ENCODE assay signal across 10 cellular contexts in the genomic region with DNA sequence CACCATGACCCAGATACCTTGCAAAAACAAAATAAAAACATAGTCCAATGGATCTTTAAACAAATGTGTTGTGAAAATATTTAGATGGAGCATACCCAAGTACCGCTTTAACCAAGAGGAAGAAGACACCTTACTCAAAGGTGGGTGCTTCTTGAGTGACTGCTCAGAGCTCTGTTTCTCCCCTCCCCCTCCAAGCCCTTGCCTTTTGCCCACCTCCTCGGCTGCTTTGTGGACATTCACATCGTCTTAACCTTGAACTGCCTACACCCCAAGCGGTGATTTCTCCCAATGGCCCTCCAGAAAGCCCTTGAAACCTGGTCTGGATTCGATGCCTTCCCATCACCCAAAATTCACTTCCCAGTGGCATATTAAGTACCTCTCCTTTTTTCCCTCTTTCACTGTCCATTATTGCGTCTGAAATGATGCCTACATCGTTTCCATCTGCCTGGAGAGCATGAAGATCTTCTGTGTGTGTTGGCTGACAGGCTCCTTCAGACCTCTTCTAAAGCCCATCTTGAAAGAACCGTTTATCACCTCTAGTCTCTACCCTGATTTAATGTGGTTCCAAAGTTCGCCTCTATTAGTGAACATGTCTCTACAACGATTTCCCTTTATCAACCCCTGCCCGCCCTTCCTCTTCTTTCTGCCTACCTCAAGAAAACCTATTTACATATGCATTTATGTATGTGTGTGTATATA. TPM values are rescaled to one million over a fixed set of nuclear protein-coding genes. Genes with fewer than 3 reads are reported as not detected.
DNase-seq lines count a peak whose midpoint lies in the region; ATAC-seq and TF ChIP-seq lines count a peak whose summit lies in the region.
"Had no signal": no experiment of that assay in that cellular context is flagged by ENCODE, and none has a peak within 500 bp of the region (broad histone marks: within the 10 kb centered on the region; RNA-seq: fewer than 3 reads in every experiment).

No MANE protein-coding gene starts in this region.

- DNase-seq in cardiac muscle cell (ENCODE audit: low read depth in 1 of 2, low spot score in 1 of 2): no peak
- DNase-seq in left cardiac atrium: no peak
- DNase-seq in ascending aorta (ENCODE audit: low spot score in 2 of 2): no peak
- no peak for DNase-seq in upper lobe of left lung
- no peak for DNase-seq in Ammon's horn (ENCODE audit: low spot score)
- DNase-seq: stimulated activated CD4-positive, alpha-beta T cell treated with anti-CD3 and anti-CD28 coated beads, Interleukin-12 subunit alpha, Interleukin-12 subunit beta, amount 100 ng/mL, for 4 hours had no signal

- H3K4me3 ChIP-seq in cardiac muscle cell (peak overlapping the region; percentile 94), ascending aorta (peak overlapping the region; percentile 15 to 79), mononuclear cell (ENCODE audit: low read length) (peak overlapping the region; percentile 74), upper lobe of left lung (peak overlapping the region in 3 of 4 donors; percentile 49 to 67 (median 61))

- TF ChIP-seq CTCF in cardiac muscle cell (IDR thresholded peaks at IDR 0.05; ENCODE audit: low read depth, low read length) (no peak), ascending aorta (IDR thresholded peaks at IDR 0.05) (no peak), upper lobe of left lung (IDR thresholded peaks at IDR 0.05) (no peak)

- TF ChIP-seq EP300 in upper lobe of left lung (IDR thresholded peaks at IDR 0.05): no peak

- H3K27me3 ChIP-seq in cardiac muscle cell (no peaks in the 10 kb centered on the region), ascending aorta (no peaks in the 10 kb centered on the region), mononuclear cell (ENCODE audit: insufficient read depth, low read length) (no peaks in the 10 kb centered on the region), upper lobe of left lung (peaks cover 0 to 7% (median 0%) of the 10 kb centered on the region in 4 donors)

- intact Hi-C loops in left cardiac atrium (cut with DNase I): loop anchor here in 1 of 2 donors (5.0 kb wide), 3 partner anchors 49 to 106 kb away; no protein-coding TSS in a partner anchor
- intact Hi-C loops in ascending aorta (cut with DNase I): no loop called here

- H3K27ac ChIP-seq in cardiac muscle cell (no peak overlapping the region), ascending aorta (no peak overlapping the region), upper lobe of left lung (peak overlapping the region in 3 of 4 donors; percentile 39 to 77 (median 50))
- H3K27ac ChIP-seq: epithelial cell of prostate had no signal

- H3K9me3 ChIP-seq in cardiac muscle cell (ENCODE audit: low read depth) (no peaks in the 10 kb centered on the region), ascending aorta (no peaks in the 10 kb centered on the region), mononuclear cell (ENCODE audit: low read depth, low read length) (no peaks in the 10 kb centered on the region), upper lobe of left lung (no peaks in the 10 kb centered on the region)

- H3K4me1 ChIP-seq in cardiac muscle cell (ENCODE audit: low read depth): peaks cover 12% of the 10 kb centered on the region
- H3K4me1 ChIP-seq in ascending aorta: no peaks in the 10 kb centered on the region
- peaks cover 55% of the 10 kb centered on the region for H3K4me1 ChIP-seq in mononuclear cell (ENCODE audit: insufficient read depth, low read length)
- H3K4me1 ChIP-seq in upper lobe of left lung: peaks cover 4 to 31% (median 20%) of the 10 kb centered on the region in 4 donors

- ATAC-seq in left cardiac atrium (no peak), upper lobe of left lung (ENCODE audit: low FRiP score in 2 of 2) (no peak), GM18505 (IDR thresholded peaks at IDR 0.05; ENCODE audit: unreplicated experiment) (no peak), GM19395 (IDR thresholded peaks at IDR 0.05; ENCODE audit: unreplicated experiment) (no peak)

- 51% methylated on average over 11 of the region's 11 CpGs for whole genome bisulfite sequencing in upper lobe of left lung, 2 donors

- no peak for TF ChIP-seq POLR2A in upper lobe of left lung (IDR thresholded peaks at IDR 0.05)
- no peak for TF ChIP-seq POLR2A in GM18505 (IDR thresholded peaks at IDR 0.05; ENCODE audit: borderline replicate concordance, extremely low read depth, insufficient read depth, insufficient read length)

- H3K36me3 ChIP-seq in cardiac muscle cell (no peaks in the 10 kb centered on the region), ascending aorta (no peaks in the 10 kb centered on the region), upper lobe of left lung (no peaks in the 10 kb centered on the region)

RNA-seq across cellular contexts. Expression of a gene that starts 1.0 kb away (rescaled TPM):
- 9.7 and 18.0 TPM in 2 replicates for total RNA-seq in cardiac muscle cell
- polyA plus RNA-seq in cardiac muscle cell: 5.1 and 7.1 TPM in 2 replicates
- total RNA-seq in left cardiac atrium: 1 to 10 TPM; 5.3 to 5.7 TPM
- total RNA-seq in ascending aorta: 2.1 TPM
- total RNA-seq in mononuclear cell: 51.6 TPM
- 10 to 100 TPM; 13.6 to 28.0 (median 20.6) TPM for total RNA-seq in upper lobe of left lung

Comparison
In these comparisons a context has a peak if more than half of its experiments do, and no peak if none do; other contexts are left out.
1. H3K27ac ChIP-seq: peak in upper lobe of left lung (3 of 4); none in cardiac muscle cell (single experiment) and ascending aorta (0 of 2).
2. Peak in every context shown above with its lines, with median percentiles within 50 percentile points of each other: H3K4me3 ChIP-seq.